ENCODE assay signal across 24 cellular contexts in the genomic region with DNA sequence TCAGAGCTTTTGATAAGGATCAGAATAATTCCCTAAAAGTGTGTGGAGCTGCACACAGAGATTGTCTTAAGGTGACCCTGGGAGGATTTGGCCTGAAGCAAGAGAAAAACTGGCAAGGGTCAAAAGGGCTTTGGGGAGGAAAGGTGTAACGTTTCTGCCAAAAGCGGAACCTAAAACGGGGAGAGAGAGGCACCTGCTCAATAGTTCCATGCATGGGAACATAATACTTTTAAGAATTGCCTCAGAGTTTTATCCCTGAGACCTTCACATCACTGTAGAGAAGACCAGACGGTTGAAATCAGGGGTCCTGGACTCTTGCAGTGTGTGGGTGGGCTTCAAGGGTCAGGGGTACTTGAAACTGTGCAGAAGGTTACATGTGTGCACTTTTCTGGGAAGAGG. TPM values are rescaled to one million over a fixed set of nuclear protein-coding genes. Genes with fewer than 3 reads are reported as not detected.
DNase-seq lines count a peak whose midpoint lies in the region; ATAC-seq and TF ChIP-seq lines count a peak whose summit lies in the region.
"Had no signal": no experiment of that assay in that cellular context is flagged by ENCODE, and none has a peak within 500 bp of the region (broad histone marks: within the 10 kb centered on the region; RNA-seq: fewer than 3 reads in every experiment).

No MANE protein-coding gene starts in this region.

- TF ChIP-seq CTCF in Loucy (conservative IDR thresholded peaks at IDR 0.05; ENCODE audit: low read length): no peak
- TF ChIP-seq CTCF in tibial nerve (IDR thresholded peaks at IDR 0.05): no peak

- ATAC-seq in effector memory CD8-positive, alpha-beta T cell (replicated peaks): no peak
- no peak for ATAC-seq in stimulated activated effector memory CD8-positive, alpha-beta T cell treated with anti-CD3 and anti-CD28 coated beads, Interleukin-12 subunit alpha, Interleukin-12 subunit beta, amount 100 ng/mL, for 72 hours
- ATAC-seq in HG02981 (IDR thresholded peaks at IDR 0.05; ENCODE audit: unreplicated experiment): no peak
- ATAC-seq: activated CD8-positive, alpha-beta T cell treated with anti-CD3 and anti-CD28 coated beads, Interleukin-2, amount 10 ng/mL, durations not matched to agents 7 days and 5 days; HCT116; WTC11 had no signal

- no peaks in the 10 kb centered on the region for H3K27me3 ChIP-seq in Loucy (ENCODE audit: insufficient read depth, low read length, poor library complexity, severe bottlenecking)
- no peaks in the 10 kb centered on the region for H3K27me3 ChIP-seq in tibial nerve
- H3K27me3 ChIP-seq: BLaER1 had no signal

- H3K4me1 ChIP-seq in Loucy (ENCODE audit: insufficient read depth, low read length, poor library complexity, severe bottlenecking) (peaks cover 47% of the 10 kb centered on the region), tibial nerve (peaks cover 0 to 46% (median 15%) of the 10 kb centered on the region in 4 donors)

- H3K27ac ChIP-seq in tibial nerve: no peak overlapping the region
- H3K27ac ChIP-seq: BLaER1 had no signal

- H3K27me3 Mint-ChIP-seq in activated T-cell treated with anti-CD3 and anti-CD28 coated beads, Interleukin-2, amount 50 U/mL, for 24 hours: no peaks in the 10 kb centered on the region
- no peaks in the 10 kb centered on the region for H3K27me3 Mint-ChIP-seq in effector memory CD8-positive, alpha-beta T cell
- H3K27me3 Mint-ChIP-seq: activated naive CD4-positive, alpha-beta T cell treated with anti-CD3 and anti-CD28 coated beads, Interleukin-2, amount 10 ng/mL, durations not matched to agents 7 days and 5 days; central memory CD8-positive, alpha-beta T cell had no signal

- DNase-seq in activated T-cell treated with anti-CD3 and anti-CD28 coated beads, Interleukin-2, amount 50 U/mL, for 24 hours: no peak
- DNase-seq in activated T-cell treated with anti-CD3 and anti-CD28 coated beads for 4 hours: no peak
- no peak for DNase-seq in effector memory CD8-positive, alpha-beta T cell
- DNase-seq in stimulated activated effector memory CD8-positive, alpha-beta T cell treated with anti-CD3 and anti-CD28 coated beads, Interleukin-12 subunit alpha, Interleukin-12 subunit beta, amount 100 ng/mL, for 72 hours (ENCODE audit: low spot score in 2 of 2): no peak
- DNase-seq in GM19240 (ENCODE audit: insufficient read length, low spot score): no peak
- DNase-seq in tibial nerve (ENCODE audit: low spot score in 2 of 2): no peak
- DNase-seq: ACHN; activated CD8-positive, alpha-beta T cell treated with anti-CD3 and anti-CD28 coated beads, Interleukin-2, amount 10 ng/mL, durations not matched to agents 7 days and 5 days; activated naive CD4-positive, alpha-beta T cell treated with anti-CD3 and anti-CD28 coated beads, Interleukin-2, amount 10 ng/mL, durations not matched to agents 7 days and 5 days; activated T-cell treated with anti-CD3 and anti-CD28 coated beads, Interleukin-2, amount 50 U/mL, for 1 hour; EL; glutamatergic neuron; Kasumi-1; NCI-H1105; NCI-H1930; NCI-H226; NCI-H748 treated with DMSO at 0.1 percent for 48 hours; occipital lobe had no signal

- peaks cover 7% of the 10 kb centered on the region for H3K9me3 Mint-ChIP-seq in activated T-cell treated with anti-CD3 and anti-CD28 coated beads, Interleukin-2, amount 50 U/mL, for 24 hours
- no peaks in the 10 kb centered on the region for H3K9me3 Mint-ChIP-seq in effector memory CD8-positive, alpha-beta T cell
- peaks cover 4% of the 10 kb centered on the region for H3K9me3 Mint-ChIP-seq in stimulated activated effector memory CD8-positive, alpha-beta T cell treated with anti-CD3 and anti-CD28 coated beads, Interleukin-12 subunit alpha, Interleukin-12 subunit beta, amount 100 ng/mL, for 72 hours
- H3K9me3 Mint-ChIP-seq: central memory CD8-positive, alpha-beta T cell had no signal

- H3K36me3 Mint-ChIP-seq in activated T-cell treated with anti-CD3 and anti-CD28 coated beads, Interleukin-2, amount 50 U/mL, for 24 hours (ENCODE audit: low read depth): peaks cover 39% of the 10 kb centered on the region
- peaks cover 12% of the 10 kb centered on the region for H3K36me3 Mint-ChIP-seq in effector memory CD8-positive, alpha-beta T cell (ENCODE audit: insufficient read depth)
- H3K36me3 Mint-ChIP-seq in stimulated activated effector memory CD8-positive, alpha-beta T cell treated with anti-CD3 and anti-CD28 coated beads, Interleukin-12 subunit alpha, Interleukin-12 subunit beta, amount 100 ng/mL, for 72 hours: peaks cover under 1% of the 10 kb centered on the region

- peak overlapping the region; percentile 21 for H3K4me2 ChIP-seq in Loucy (ENCODE audit: low read depth, low read length, poor library complexity, severe bottlenecking)

- H3K4me3 ChIP-seq in Loucy (ENCODE audit: low read length, poor library complexity, severe bottlenecking) (no peak overlapping the region), tibial nerve (no peak overlapping the region)
- H3K4me3 ChIP-seq: BLaER1 had no signal

- WGBS in tibial nerve, 2 donors: 55 to 64% methylated on average over 4 of the region's 4 CpGs

- H2AFZ ChIP-seq in Loucy (ENCODE audit: low read length): no peak overlapping the region

- TF ChIP-seq EP300 in tibial nerve (IDR thresholded peaks at IDR 0.05): no peak

- H3K9ac ChIP-seq in Loucy (ENCODE audit: low read depth, low read length, poor library complexity, severe bottlenecking): no peak overlapping the region
- H3K9ac ChIP-seq: BLaER1 had no signal

- H3K79me2 ChIP-seq in Loucy (ENCODE audit: insufficient read depth, low read length): peaks cover 65% of the 10 kb centered on the region; the same call in 1 of the 2 replicates

- H3K9me3 ChIP-seq in Loucy (ENCODE audit: insufficient read depth, low read depth, low read length) (peaks cover 8% of the 10 kb centered on the region; the same call in 1 of the 2 replicates), tibial nerve (peaks cover 0 to 12% (median 3%) of the 10 kb centered on the region in 4 donors)

- H3F3A ChIP-seq in Loucy (ENCODE audit: low read depth): peaks cover 3% of the 10 kb centered on the region; the same call in 1 of the 2 replicates

- no peaks in the 10 kb centered on the region for H3K9me2 ChIP-seq in Loucy (replicated peaks; ENCODE audit: low read depth, low read length)

- H3K36me3 ChIP-seq in Loucy (ENCODE audit: insufficient read depth, low read length): no peaks in the 10 kb centered on the region
- H3K36me3 ChIP-seq in tibial nerve: peaks cover 0 to 20% (median 0%) of the 10 kb centered on the region in 3 donors

- H3K4me1 Mint-ChIP-seq in activated T-cell treated with anti-CD3 and anti-CD28 coated beads, Interleukin-2, amount 50 U/mL, for 24 hours (ENCODE audit: low read depth): peaks cover 71% of the 10 kb centered on the region
- H3K4me1 Mint-ChIP-seq in effector memory CD8-positive, alpha-beta T cell (ENCODE audit: low read depth in 2 of 2): peaks cover 52 to 64% of the 10 kb centered on the region in 2 donors
- H3K4me1 Mint-ChIP-seq in stimulated activated effector memory CD8-positive, alpha-beta T cell treated with anti-CD3 and anti-CD28 coated beads, Interleukin-12 subunit alpha, Interleukin-12 subunit beta, amount 100 ng/mL, for 72 hours: peaks cover 62% of the 10 kb centered on the region

- peak overlapping the region; percentile 7 for H3K4me3 Mint-ChIP-seq in activated T-cell treated with anti-CD3 and anti-CD28 coated beads, Interleukin-2, amount 50 U/mL, for 24 hours
- no peak overlapping the region for H3K4me3 Mint-ChIP-seq in effector memory CD8-positive, alpha-beta T cell
- H3K4me3 Mint-ChIP-seq in stimulated activated effector memory CD8-positive, alpha-beta T cell treated with anti-CD3 and anti-CD28 coated beads, Interleukin-12 subunit alpha, Interleukin-12 subunit beta, amount 100 ng/mL, for 72 hours: no peak overlapping the region
- H3K4me3 Mint-ChIP-seq: activated CD8-positive, alpha-beta T cell treated with anti-CD3 and anti-CD28 coated beads, Interleukin-2, amount 10 ng/mL, durations not matched to agents 7 days and 5 days; activated naive CD4-positive, alpha-beta T cell treated with anti-CD3 and anti-CD28 coated beads, Interleukin-2, amount 10 ng/mL, durations not matched to agents 7 days and 5 days; central memory CD8-positive, alpha-beta T cell; WTC11 had no signal

- TF ChIP-seq POLR2A in tibial nerve (IDR thresholded peaks at IDR 0.05): no peak

- H4K20me1 ChIP-seq in Loucy (ENCODE audit: insufficient read depth, low read length, poor library complexity, severe bottlenecking): peaks cover 19% of the 10 kb centered on the region

- peak overlapping the region; percentile 64 for H3K27ac Mint-ChIP-seq in activated T-cell treated with anti-CD3 and anti-CD28 coated beads, Interleukin-2, amount 50 U/mL, for 24 hours
- H3K27ac Mint-ChIP-seq in effector memory CD8-positive, alpha-beta T cell: peak overlapping the region; percentile 35 to 46
- H3K27ac Mint-ChIP-seq in stimulated activated effector memory CD8-positive, alpha-beta T cell treated with anti-CD3 and anti-CD28 coated beads, Interleukin-12 subunit alpha, Interleukin-12 subunit beta, amount 100 ng/mL, for 72 hours: peak overlapping the region; percentile 23
- H3K27ac Mint-ChIP-seq: activated CD8-positive, alpha-beta T cell treated with anti-CD3 and anti-CD28 coated beads, Interleukin-2, amount 10 ng/mL, durations not matched to agents 7 days and 5 days; activated naive CD4-positive, alpha-beta T cell treated with anti-CD3 and anti-CD28 coated beads, Interleukin-2, amount 10 ng/mL, durations not matched to agents 7 days and 5 days; WTC11 had no signal

RNA-seq across cellular contexts. Expression of gene ZNF710, which starts 6.0 kb away (rescaled TPM):
- total RNA-seq in tibial nerve: 10 to 100 TPM in 3 of 4 donors, 1 to 10 TPM in 1; 9.0 to 15.6 (median 11.2) TPM
